In the genomic region with DNA sequence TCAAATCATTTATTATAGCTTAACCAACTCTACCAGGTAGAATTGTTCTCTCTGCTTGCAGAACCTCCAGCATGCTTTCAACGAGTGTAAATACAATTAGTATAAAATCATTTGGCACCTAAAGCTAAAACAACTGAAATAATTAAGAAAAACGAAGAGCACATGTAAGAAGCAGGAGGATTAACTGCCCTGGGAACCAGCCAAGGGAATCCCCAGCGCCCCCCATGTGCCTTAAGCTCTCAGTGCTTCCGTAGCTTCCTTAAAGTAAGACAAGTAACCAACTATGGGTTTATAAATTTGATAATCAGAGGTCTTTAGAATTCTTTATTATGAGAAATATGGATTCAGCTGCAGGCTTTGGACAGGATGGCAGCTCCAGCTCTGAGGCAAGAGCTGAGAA, we compare ENCODE assay signal across 17 cellular contexts.
DNase-seq lines count a peak whose midpoint lies in the region; ATAC-seq and TF ChIP-seq lines count a peak whose summit lies in the region.
"Had no signal": no experiment of that assay in that cellular context is flagged by ENCODE, and none has a peak within 500 bp of the region (broad histone marks: within the 10 kb centered on the region; RNA-seq: fewer than 3 reads in every experiment).

No MANE protein-coding gene starts in this region.

- no peaks in the 10 kb centered on the region; the same call in 2 of the 3 replicates for H3K36me3 Mint-ChIP-seq in GM23338 (ENCODE audit: low read depth)
- peaks cover 53% of the 10 kb centered on the region for H3K36me3 Mint-ChIP-seq in activated T-helper 1 cell treated with anti-CD3 and anti-CD28 coated beads, Interleukin-12 subunit alpha, Interleukin-12 subunit beta, Interleukin-2, Interleukin-4 antibody, amounts not matched to agents 30 ng/mL and 10 ng/mL and 1 ng/mL, durations not matched to agents 14 hours and 24 hours and 36 hours (ENCODE audit: low read depth)

- DNase-seq in NCI-H82 (lab: John Stamatoyannopoulos, UW), result peak; percentile 59
- DNase-seq in NCI-H82 treated with DMSO at 0.1 percent for 48 hours (lab: John Stamatoyannopoulos, UW; ENCODE audit: unreplicated experiment), result no peak
- DNase-seq in GM23338 (ENCODE audit: low spot score), result peak; percentile 28
- DNase-seq in choroid plexus epithelial cell (ENCODE audit: low read depth), result peak; percentile 20
- no peak for DNase-seq in psoas muscle
- no peak for DNase-seq in body of pancreas
- DNase-seq in activated T-helper 1 cell treated with anti-CD3 and anti-CD28 coated beads, Interleukin-12 subunit alpha, Interleukin-12 subunit beta, Interleukin-2, Interleukin-4 antibody, amounts not matched to agents 30 ng/mL and 10 ng/mL and 1 ng/mL, durations not matched to agents 14 hours and 24 hours and 36 hours (ENCODE audit: low spot score), result no peak
- DNase-seq: CD4-positive, alpha-beta memory T cell; DMS79 treated with DMSO at 0.1 percent for 48 hours; GF-D8; HFFc6; IMR-90 had no signal

- no peak overlapping the region for H3K4me3 ChIP-seq in GM23338
- no peak overlapping the region for H3K4me3 ChIP-seq in choroid plexus epithelial cell (ENCODE audit: low read depth, low read length)
- H3K4me3 ChIP-seq in psoas muscle, result no peak overlapping the region
- H3K4me3 ChIP-seq in body of pancreas, result no peak overlapping the region
- H3K4me3 ChIP-seq: BLaER1 had no signal

- intact Hi-C loops in psoas muscle (cut with DNase I) (no loop called here), body of pancreas (cut with DNase I) (no loop called here)
- intact Hi-C loops in activated T-helper 1 cell treated with anti-CD3 and anti-CD28 coated beads, Interleukin-12 subunit alpha, Interleukin-12 subunit beta, Interleukin-2, Interleukin-4 antibody, amounts not matched to agents 30 ng/mL and 10 ng/mL and 1 ng/mL, durations not matched to agents 14 hours and 24 hours and 36 hours (cut with micrococcal nuclease), result no loop called here

- no peak overlapping the region for H3K4me2 ChIP-seq in GM23338
- H3K4me2 ChIP-seq: BLaER1 had no signal

- H3K9me2 ChIP-seq in GM23338 (ENCODE audit: insufficient read depth), result no peaks in the 10 kb centered on the region; the same call in 1 of the 2 replicates

- H3K36me3 ChIP-seq in GM23338 (ENCODE audit: insufficient read depth) (no peaks in the 10 kb centered on the region), psoas muscle (ENCODE audit: insufficient read depth in 1 of 2, low read depth in 1 of 2) (peaks cover 7 to 91% of the 10 kb centered on the region in 2 donors), body of pancreas (replicated peaks in 1 of 2; ENCODE audit: insufficient read depth in 1 of 2, low read depth in 2 of 2) (no peaks in the 10 kb centered on the region)

- H3K27me3 ChIP-seq in GM23338 (ENCODE audit: insufficient read depth) (no peaks in the 10 kb centered on the region), psoas muscle (ENCODE audit: insufficient read depth in 3 of 3, low read length in 2 of 3) (no peaks in the 10 kb centered on the region), body of pancreas (no peaks in the 10 kb centered on the region)
- H3K27me3 ChIP-seq: BLaER1 had no signal

- no peak overlapping the region for H2AFZ ChIP-seq in GM23338

- no peaks in the 10 kb centered on the region for H3F3A ChIP-seq in GM23338 (replicated peaks; ENCODE audit: low read depth)

- H3K4me1 ChIP-seq in GM23338 (ENCODE audit: insufficient read depth) (peaks cover 3% of the 10 kb centered on the region; the same call in 1 of the 2 replicates), psoas muscle (no peaks in the 10 kb centered on the region), body of pancreas (no peaks in the 10 kb centered on the region)
- H3K4me1 ChIP-seq: BLaER1 had no signal

- no peak for TF ChIP-seq POLR2A in body of pancreas (IDR thresholded peaks at IDR 0.05)

- H3K9me3 Mint-ChIP-seq in GM23338, result 0 out of 3 replicates have a peak, but pooled peaks cover 4% of the 10 kb centered on the region
- no peaks in the 10 kb centered on the region for H3K9me3 Mint-ChIP-seq in activated T-helper 1 cell treated with anti-CD3 and anti-CD28 coated beads, Interleukin-12 subunit alpha, Interleukin-12 subunit beta, Interleukin-2, Interleukin-4 antibody, amounts not matched to agents 30 ng/mL and 10 ng/mL and 1 ng/mL, durations not matched to agents 14 hours and 24 hours and 36 hours
- H3K9me3 Mint-ChIP-seq: CD14-positive monocyte; CD4-positive, alpha-beta memory T cell; HFFc6 had no signal

- no peaks in the 10 kb centered on the region for H3K79me2 ChIP-seq in GM23338 (replicated peaks; ENCODE audit: insufficient read depth)

- H3K27ac Mint-ChIP-seq in GM23338, result no peak overlapping the region
- H3K27ac Mint-ChIP-seq in activated T-helper 1 cell treated with anti-CD3 and anti-CD28 coated beads, Interleukin-12 subunit alpha, Interleukin-12 subunit beta, Interleukin-2, Interleukin-4 antibody, amounts not matched to agents 30 ng/mL and 10 ng/mL and 1 ng/mL, durations not matched to agents 14 hours and 24 hours and 36 hours, result no peak overlapping the region
- H3K27ac Mint-ChIP-seq: HFFc6 had no signal

- H4K20me1 ChIP-seq in GM23338 (replicated peaks; ENCODE audit: insufficient read depth), result no peaks in the 10 kb centered on the region
- H4K20me1 ChIP-seq: BLaER1 had no signal

- 76 to 84% (median 81%) methylated on average over 4 of the region's 4 CpGs for WGBS in psoas muscle, 3 donors
- 73 to 78% methylated on average over 4 of the region's 4 CpGs for WGBS in body of pancreas, 2 donors

- H3K27me3 Mint-ChIP-seq in GM23338 (ENCODE audit: insufficient read depth, low read depth, poor library complexity), result peaks cover 4% of the 10 kb centered on the region
- H3K27me3 Mint-ChIP-seq in activated T-helper 1 cell treated with anti-CD3 and anti-CD28 coated beads, Interleukin-12 subunit alpha, Interleukin-12 subunit beta, Interleukin-2, Interleukin-4 antibody, amounts not matched to agents 30 ng/mL and 10 ng/mL and 1 ng/mL, durations not matched to agents 14 hours and 24 hours and 36 hours (ENCODE audit: insufficient read depth), result no peaks in the 10 kb centered on the region
- H3K27me3 Mint-ChIP-seq: CD4-positive, alpha-beta memory T cell had no signal

- H3K9me3 ChIP-seq in psoas muscle (no peaks in the 10 kb centered on the region), body of pancreas (no peaks in the 10 kb centered on the region)
- H3K9me3 ChIP-seq: BLaER1 had no signal

- peaks cover 22% of the 10 kb centered on the region for H3K4me1 Mint-ChIP-seq in GM23338
- H3K4me1 Mint-ChIP-seq in activated T-helper 1 cell treated with anti-CD3 and anti-CD28 coated beads, Interleukin-12 subunit alpha, Interleukin-12 subunit beta, Interleukin-2, Interleukin-4 antibody, amounts not matched to agents 30 ng/mL and 10 ng/mL and 1 ng/mL, durations not matched to agents 14 hours and 24 hours and 36 hours (ENCODE audit: low read depth), result peaks cover 19% of the 10 kb centered on the region
- H3K4me1 Mint-ChIP-seq: CD14-positive monocyte had no signal

- ATAC-seq in GM23338 (peak; percentile 56), psoas muscle (no peak), GM18858 (IDR thresholded peaks at IDR 0.05; ENCODE audit: unreplicated experiment) (no peak), body of pancreas (no peak)
- ATAC-seq: HCT116 had no signal

- H3K4me3 Mint-ChIP-seq in GM23338, result no peak overlapping the region
- no peak overlapping the region for H3K4me3 Mint-ChIP-seq in activated T-helper 1 cell treated with anti-CD3 and anti-CD28 coated beads, Interleukin-12 subunit alpha, Interleukin-12 subunit beta, Interleukin-2, Interleukin-4 antibody, amounts not matched to agents 30 ng/mL and 10 ng/mL and 1 ng/mL, durations not matched to agents 14 hours and 24 hours and 36 hours
- H3K4me3 Mint-ChIP-seq: CD14-positive monocyte; CD4-positive, alpha-beta memory T cell; HFFc6 had no signal

- TF ChIP-seq CTCF in GM23338 (conservative IDR thresholded peaks at IDR 0.05; ENCODE audit: low read depth in 2 of 2) (0 out of 4 replicates have a peak, but pooled peaks of 1 of the 2 experiments have one; percentile 10), choroid plexus epithelial cell (conservative IDR thresholded peaks at IDR 0.05; ENCODE audit: low read depth, low read length) (no peak), psoas muscle (IDR thresholded peaks at IDR 0.05) (no peak), body of pancreas (IDR thresholded peaks at IDR 0.05) (no peak)

- H3K27ac ChIP-seq in GM23338 (ENCODE audit: low read depth) (no peak overlapping the region), psoas muscle (peak overlapping the region; percentile 26), body of pancreas (no peak overlapping the region)
- H3K27ac ChIP-seq: 22Rv1, BLaER1 had no signal

TF ChIP-seq in GM23338, 12 proteins besides CTCF, POLR2A, EP300 and RAD21 (continues in another document):
- no peak for TF ChIP-seq CREB1 (CRISPR knock-in tag; IDR thresholded peaks at IDR 0.05; ENCODE audit: low read depth)
- no peak for TF ChIP-seq ZNF331 (CRISPR knock-in tag; IDR thresholded peaks at IDR 0.05; ENCODE audit: low read depth)
- no peak for TF ChIP-seq EZH2 (IDR thresholded peaks at IDR 0.05; ENCODE audit: low read depth, unreplicated experiment)
- TF ChIP-seq ZNF114 (CRISPR knock-in tag; IDR thresholded peaks at IDR 0.05), result no peak
- TF ChIP-seq EZH2phosphoT487 (IDR thresholded peaks at IDR 0.05; ENCODE audit: unreplicated experiment), result no peak
- no peak for TF ChIP-seq ETS1 (IDR thresholded peaks at IDR 0.05)
- no peak for TF ChIP-seq JUNB (IDR thresholded peaks at IDR 0.05; ENCODE audit: unreplicated experiment)
- TF ChIP-seq NANOG (IDR thresholded peaks at IDR 0.05; ENCODE audit: borderline replicate concordance), result no peak
- no peak for TF ChIP-seq STAT1 (IDR thresholded peaks at IDR 0.05; ENCODE audit: unreplicated experiment)

Comparison
In these comparisons a context has a peak if more than half of its experiments do, and no peak if none do; other contexts are left out.
1. DNase-seq: peak in NCI-H82 (single experiment), GM23338 (single experiment) and choroid plexus epithelial cell (single experiment); none in NCI-H82 treated with DMSO at 0.1 percent for 48 hours (single experiment), psoas muscle (0 of 2), body of pancreas (0 of 4) and activated T-helper 1 cell treated with anti-CD3 and anti-CD28 coated beads, Interleukin-12 subunit alpha, Interleukin-12 subunit beta, Interleukin-2, Interleukin-4 antibody, amounts not matched to agents 30 ng/mL and 10 ng/mL and 1 ng/mL, durations not matched to agents 14 hours and 24 hours and 36 hours (single experiment).